ENCODE assay signal across 20 cellular contexts in genomic region chr5:76441101-76441500, GRCh38. TPM values are rescaled to one million over a fixed set of nuclear protein-coding genes. Genes with fewer than 3 reads are reported as not detected.
DNase-seq lines count a peak whose midpoint lies in the region; ATAC-seq and TF ChIP-seq lines count a peak whose summit lies in the region.
"Had no signal": no experiment of that assay in that cellular context is flagged by ENCODE, and none has a peak within 500 bp of the region (broad histone marks: within the 10 kb centered on the region; RNA-seq: fewer than 3 reads in every experiment).

No MANE protein-coding gene starts in this region.

- H3K9me3 ChIP-seq in Loucy (ENCODE audit: insufficient read depth, low read depth, low read length) = peaks cover 7% of the 10 kb centered on the region
- no peaks in the 10 kb centered on the region for H3K9me3 ChIP-seq in esophagus squamous epithelium
- no peaks in the 10 kb centered on the region for H3K9me3 ChIP-seq in ovary
- H3K9me3 ChIP-seq: BE2C had no signal

- ATAC-seq in natural killer cell = no peak
- no peak for ATAC-seq in natural killer cell treated with Interleukin-12 subunit alpha and Interleukin-12 subunit beta and Interleukin-15 and Interleukin-18, amount 100 ng/mL, for 72 hours
- ATAC-seq: CD8-positive, alpha-beta T cell had no signal

- H3K9me3 Mint-ChIP-seq in natural killer cell = peaks cover 0 to 2% of the 10 kb centered on the region in 2 donors
- H3K9me3 Mint-ChIP-seq in natural killer cell treated with Interleukin-12 subunit alpha and Interleukin-12 subunit beta and Interleukin-15 and Interleukin-18, amount 100 ng/mL, for 72 hours = peaks cover 3% of the 10 kb centered on the region
- peaks cover 0 to 4% (median 0%) of the 10 kb centered on the region in 6 donors for H3K9me3 Mint-ChIP-seq in immature natural killer cell
- H3K9me3 Mint-ChIP-seq: CD8-positive, alpha-beta T cell; HFFc6 had no signal

- no peaks in the 10 kb centered on the region for H3K27me3 ChIP-seq in Loucy (ENCODE audit: insufficient read depth, low read length, poor library complexity, severe bottlenecking)
- H3K27me3 ChIP-seq in esophagus squamous epithelium = no peaks in the 10 kb centered on the region
- no peaks in the 10 kb centered on the region for H3K27me3 ChIP-seq in ovary
- H3K27me3 ChIP-seq: BE2C; BLaER1 treated with 17β-estradiol and CSF1 and Interleukin-3, amounts not matched to agents 10 nM and 100 nM had no signal

- H3K36me3 Mint-ChIP-seq in natural killer cell (no peaks in the 10 kb centered on the region), immature natural killer cell (peaks cover 14 to 21% (median 19%) of the 10 kb centered on the region in 3 donors)
- peaks cover 28% of the 10 kb centered on the region for H3K36me3 Mint-ChIP-seq in natural killer cell treated with Interleukin-12 subunit alpha and Interleukin-12 subunit beta and Interleukin-15 and Interleukin-18, amount 100 ng/mL, for 72 hours

- H3K27me3 Mint-ChIP-seq in natural killer cell (ENCODE audit: low read depth in 2 of 2) = no peaks in the 10 kb centered on the region
- H3K27me3 Mint-ChIP-seq in natural killer cell treated with Interleukin-12 subunit alpha and Interleukin-12 subunit beta and Interleukin-15 and Interleukin-18, amount 100 ng/mL, for 72 hours = no peaks in the 10 kb centered on the region
- peaks cover 0 to 2% (median 0%) of the 10 kb centered on the region in 3 donors for H3K27me3 Mint-ChIP-seq in immature natural killer cell (ENCODE audit: low read depth in 3 of 3)

- H3K27ac ChIP-seq in esophagus squamous epithelium (no peak overlapping the region), ovary (no peak overlapping the region)
- H3K27ac ChIP-seq: 22Rv1; BLaER1 treated with 17β-estradiol and CSF1 and Interleukin-3, amounts not matched to agents 10 nM and 100 nM had no signal

- no peak overlapping the region for H3K4me3 Mint-ChIP-seq in natural killer cell
- no peak overlapping the region for H3K4me3 Mint-ChIP-seq in natural killer cell treated with Interleukin-12 subunit alpha and Interleukin-12 subunit beta and Interleukin-15 and Interleukin-18, amount 100 ng/mL, for 72 hours
- peak overlapping the region in 1 of 5 donors; percentile 43 for H3K4me3 Mint-ChIP-seq in immature natural killer cell
- H3K4me3 Mint-ChIP-seq: CD8-positive, alpha-beta T cell; HFFc6 had no signal

- H3K4me1 Mint-ChIP-seq in natural killer cell (peaks cover 72% of the 10 kb centered on the region in 2 donors), immature natural killer cell (peaks cover 69 to 88% of the 10 kb centered on the region in 2 donors)
- peaks cover 52 to 59% of the 10 kb centered on the region in 2 donors for H3K4me1 Mint-ChIP-seq in natural killer cell treated with Interleukin-12 subunit alpha and Interleukin-12 subunit beta and Interleukin-15 and Interleukin-18, amount 100 ng/mL, for 72 hours (ENCODE audit: low read depth in 2 of 2)

- no peak for DNase-seq in natural killer cell
- no peak for DNase-seq in natural killer cell treated with Interleukin-12 subunit alpha and Interleukin-12 subunit beta and Interleukin-15 and Interleukin-18, amount 100 ng/mL, for 72 hours (ENCODE audit: low spot score)
- DNase-seq in immature natural killer cell = no peak
- DNase-seq in esophagus squamous epithelium (lab: John Stamatoyannopoulos, UW) = no peak
- DNase-seq in NCI-H128 (lab: John Stamatoyannopoulos, UW; ENCODE audit: unreplicated experiment) = no peak
- no peak for DNase-seq in ovary
- no peak for DNase-seq in C1 segment of cervical spinal cord (lab: John Stamatoyannopoulos, UW)
- DNase-seq: ACHN; AML-193; BE2C; CD8-positive, alpha-beta T cell; DMS53; DMS79 treated with DMSO at 0.1 percent for 48 hours; GF-D8; GOT3; HFFc6 had no signal

- TF ChIP-seq EP300 in ovary (IDR thresholded peaks at IDR 0.05) = no peak

- H3K9me2 ChIP-seq in Loucy (replicated peaks; ENCODE audit: low read depth, low read length) = no peaks in the 10 kb centered on the region

- peaks cover under 1% of the 10 kb centered on the region; the same call in 1 of the 2 replicates for H3K36me3 ChIP-seq in Loucy (ENCODE audit: insufficient read depth, low read length)
- no peaks in the 10 kb centered on the region for H3K36me3 ChIP-seq in esophagus squamous epithelium
- no peaks in the 10 kb centered on the region for H3K36me3 ChIP-seq in ovary
- H3K36me3 ChIP-seq: BE2C, HAP-1 had no signal

- TF ChIP-seq CTCF in natural killer cell (IDR thresholded peaks at IDR 0.05) (no peak), Loucy (conservative IDR thresholded peaks at IDR 0.05; ENCODE audit: low read length) (no peak), esophagus squamous epithelium (IDR thresholded peaks at IDR 0.05) (no peak), ovary (IDR thresholded peaks at IDR 0.05) (no peak)

- intact Hi-C loops in natural killer cell (cut with micrococcal nuclease) (no loop called here), esophagus squamous epithelium (cut with DNase I) (no loop called here), ovary (cut with DNase I) (no loop called here)

- TF ChIP-seq POLR2A in esophagus squamous epithelium (IDR thresholded peaks at IDR 0.05) = no peak
- no peak for TF ChIP-seq POLR2A in ovary (IDR thresholded peaks at IDR 0.05)

- H3K27ac Mint-ChIP-seq in natural killer cell (peak overlapping the region; percentile 14 to 78), immature natural killer cell (peak overlapping the region in 5 of 6 donors; percentile 8 to 82 (median 57))
- H3K27ac Mint-ChIP-seq in natural killer cell treated with Interleukin-12 subunit alpha and Interleukin-12 subunit beta and Interleukin-15 and Interleukin-18, amount 100 ng/mL, for 72 hours = peak overlapping the region in 1 of 2 donors; percentile 64
- H3K27ac Mint-ChIP-seq: CD8-positive, alpha-beta T cell; HFFc6 had no signal

- H3F3A ChIP-seq in Loucy (ENCODE audit: low read depth) = no peaks in the 10 kb centered on the region

- H3K79me2 ChIP-seq in Loucy (ENCODE audit: insufficient read depth, low read length) = peaks cover 79% of the 10 kb centered on the region

- H2AFZ ChIP-seq in Loucy (ENCODE audit: low read length) = no peak overlapping the region

- H3K4me2 ChIP-seq in Loucy (ENCODE audit: low read depth, low read length, poor library complexity, severe bottlenecking) = peak overlapping the region; percentile 51
- H3K4me2 ChIP-seq: BLaER1 treated with 17β-estradiol and CSF1 and Interleukin-3, amounts not matched to agents 10 nM and 100 nM had no signal

- peaks cover 16% of the 10 kb centered on the region for H4K20me1 ChIP-seq in Loucy (ENCODE audit: insufficient read depth, low read length, poor library complexity, severe bottlenecking)

- no peak overlapping the region for H3K9ac ChIP-seq in Loucy (ENCODE audit: low read depth, low read length, poor library complexity, severe bottlenecking)
- H3K9ac ChIP-seq: BLaER1 treated with 17β-estradiol and CSF1 and Interleukin-3, amounts not matched to agents 10 nM and 100 nM had no signal

- 82 to 86% methylated on average over 6 of the region's 6 CpGs for WGBS in esophagus squamous epithelium, 2 donors
- 86 to 90% (median 88%) methylated on average over 6 of the region's 6 CpGs for WGBS in ovary, 3 donors

- H3K4me3 ChIP-seq in Loucy (ENCODE audit: low read length, poor library complexity, severe bottlenecking) = no peak overlapping the region
- H3K4me3 ChIP-seq in esophagus squamous epithelium = no peak overlapping the region
- H3K4me3 ChIP-seq in ovary = no peak overlapping the region
- H3K4me3 ChIP-seq: BLaER1 treated with 17β-estradiol and CSF1 and Interleukin-3, amounts not matched to agents 10 nM and 100 nM; HAP-1 had no signal

- peaks cover 33% of the 10 kb centered on the region for H3K4me1 ChIP-seq in Loucy (ENCODE audit: insufficient read depth, low read length, poor library complexity, severe bottlenecking)
- H3K4me1 ChIP-seq in esophagus squamous epithelium = peaks cover 0 to 9% (median 0%) of the 10 kb centered on the region in 3 donors
- no peaks in the 10 kb centered on the region for H3K4me1 ChIP-seq in ovary (ENCODE audit: insufficient read depth)
- H3K4me1 ChIP-seq: BE2C, HAP-1 had no signal

RNA-seq across cellular contexts. Expression of gene IQGAP2, which starts 38.0 kb away (rescaled TPM):
- total RNA-seq in natural killer cell (100 to 1,000 TPM; 172 to 218 (median 207) TPM), esophagus squamous epithelium (10 to 100 TPM in 1 of 4 donors, 1 to 10 TPM in 3; 3.0 to 16.6 (median 5.9) TPM), ovary (10 to 100 TPM in 6 of 7 donors, 1 to 10 TPM in 1; 9.3 to 27.6 (median 16.3) TPM)
- total RNA-seq in natural killer cell treated with Interleukin-12 subunit alpha and Interleukin-12 subunit beta and Interleukin-15 and Interleukin-18, amount 100 ng/mL, for 72 hours = 100 to 1,000 TPM; 104 to 111 TPM
- polyA plus RNA-seq in immature natural killer cell (10 to 100 TPM; 38.8 to 92.5 (median 43.6) TPM), ovary (10 to 100 TPM in 1 of 2 donors, 1 to 10 TPM in 1; 8.6 to 13.9 TPM)
